8 cellular contexts compared by ENCODE assay signal in genomic region chr17:17752822-17753448, GRCh38.
A peak's percentile ranks its signal among the peaks of the same experiment; 100 is the strongest.
DNase-seq lines count a peak whose midpoint lies in the region; ATAC-seq, FAIRE-seq and TF ChIP-seq lines count a peak whose summit lies in the region.

No MANE protein-coding gene starts in this region.

- H3K36me3 Mint-ChIP-seq in WTC11 = no peaks in the 10 kb centered on the region

- ATAC-seq in WTC11 = peak; percentile 1; the same call in 1 of the 2 replicates
- ATAC-seq in GM18861 (IDR thresholded peaks at IDR 0.05; ENCODE audit: unreplicated experiment) = no peak
- ATAC-seq in GM21825 (IDR thresholded peaks at IDR 0.05; ENCODE audit: unreplicated experiment) = no peak

- CTCF ChIA-PET in WTC11 (lab: Charles Lee) = interaction anchor here (0.7 kb wide), 1 partner anchor 28 kb away, joined by 3 read pairs; no protein-coding TSS in a partner anchor

- no peak for DNase-seq in GM19239 (ENCODE audit: insufficient read length, low spot score)
- no peak for DNase-seq in WTC11 (ENCODE audit: low spot score)
- DNase-seq in globus pallidus (ENCODE audit: low spot score) = peak; percentile 82
- no peak for DNase-seq in skeletal muscle cell (ENCODE audit: low read depth)
- no peak for DNase-seq in kidney glomerular epithelial cell (lab: John Stamatoyannopoulos, UW)
- DNase-seq in NCI-H1417 (lab: John Stamatoyannopoulos, UW) = no peak

- peak overlapping the region; percentile 100 for H3K27ac Mint-ChIP-seq in WTC11

- POLR2A ChIA-PET in WTC11 (lab: Charles Lee) = no interaction called here

- FAIRE-seq in GM19239 (lab: Jason Lieb, UNC) = peak; percentile 11

- H3K9me3 Mint-ChIP-seq in WTC11 = peaks cover 3% of the 10 kb centered on the region; the same call in 1 of the 2 replicates

- peak overlapping the region; percentile 33 for H3K4me3 ChIP-seq in skeletal muscle cell (ENCODE audit: low read depth, low read length)

- no peaks in the 10 kb centered on the region for H3K27me3 Mint-ChIP-seq in WTC11 (ENCODE audit: low read depth)

- peak overlapping the region; percentile 80 for H3K4me3 Mint-ChIP-seq in WTC11

- no peak for TF ChIP-seq CTCF in WTC11 (IDR thresholded peaks at IDR 0.05)

- H3K4me1 Mint-ChIP-seq in WTC11 = peaks cover 58% of the 10 kb centered on the region

TF ChIP-seq in WTC11, 78 proteins besides CTCF, POLR2A, EP300 and RAD21:
- TF ChIP-seq MYBL2 (CRISPR knock-in tag; IDR thresholded peaks at IDR 0.05) (0 out of 2 replicates have a peak, but pooled peaks have one; percentile 3), ZNF263 (CRISPR knock-in tag; IDR thresholded peaks at IDR 0.05; ENCODE audit: low read depth) (no peak), ZNF423 (CRISPR knock-in tag; IDR thresholded peaks at IDR 0.05) (0 out of 2 replicates have a peak, but pooled peaks have one; percentile 7), SMAD3 (CRISPR knock-in tag; IDR thresholded peaks at IDR 0.05; ENCODE audit: borderline replicate concordance) (no peak), ZNF281 (CRISPR knock-in tag; IDR thresholded peaks at IDR 0.05) (0 out of 2 replicates have a peak, but pooled peaks have one; percentile 11), ELF4 (CRISPR knock-in tag; IDR thresholded peaks at IDR 0.05; ENCODE audit: low read depth) (no peak), ZBTB21 (CRISPR knock-in tag; IDR thresholded peaks at IDR 0.05; ENCODE audit: borderline replicate concordance) (peak; percentile 74; the same call in 1 of the 2 replicates), FOXK1 (CRISPR knock-in tag; IDR thresholded peaks at IDR 0.05) (no peak), GTF2I (CRISPR knock-in tag; conservative IDR thresholded peaks at IDR 0.05) (no peak)
- TF ChIP-seq, protein P1, sequence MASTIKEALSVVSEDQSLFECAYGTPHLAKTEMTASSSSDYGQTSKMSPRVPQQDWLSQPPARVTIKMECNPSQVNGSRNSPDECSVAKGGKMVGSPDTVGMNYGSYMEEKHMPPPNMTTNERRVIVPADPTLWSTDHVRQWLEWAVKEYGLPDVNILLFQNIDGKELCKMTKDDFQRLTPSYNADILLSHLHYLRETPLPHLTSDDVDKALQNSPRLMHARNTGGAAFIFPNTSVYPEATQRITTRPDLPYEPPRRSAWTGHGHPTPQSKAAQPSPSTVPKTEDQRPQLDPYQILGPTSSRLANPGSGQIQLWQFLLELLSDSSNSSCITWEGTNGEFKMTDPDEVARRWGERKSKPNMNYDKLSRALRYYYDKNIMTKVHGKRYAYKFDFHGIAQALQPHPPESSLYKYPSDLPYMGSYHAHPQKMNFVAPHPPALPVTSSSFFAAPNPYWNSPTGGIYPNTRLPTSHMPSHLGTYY (CRISPR knock-in tag; IDR thresholded peaks at IDR 0.05) = no peak
